In the genomic region with DNA sequence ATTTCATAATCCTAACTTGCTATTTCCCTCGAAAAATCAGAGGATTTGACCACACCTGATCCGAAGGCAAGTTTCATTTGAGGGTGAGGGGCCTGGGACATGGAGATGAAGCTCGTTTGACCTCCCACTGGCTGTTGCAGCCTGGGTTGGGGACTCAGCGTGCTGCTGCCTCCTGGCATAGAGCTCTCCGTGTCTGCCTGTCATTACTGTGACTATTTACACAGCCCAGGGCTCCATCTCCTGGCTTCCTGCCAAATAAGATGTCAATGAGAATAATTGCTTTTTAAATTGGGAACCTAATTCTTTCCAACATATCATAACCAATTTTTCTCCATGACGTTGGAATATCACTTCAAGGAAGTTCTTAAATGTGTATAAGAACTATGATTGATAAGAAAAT, we compare ENCODE assay signal across 20 cellular contexts.
DNase-seq lines count a peak whose midpoint lies in the region; ATAC-seq, FAIRE-seq and TF ChIP-seq lines count a peak whose summit lies in the region.
"Had no signal": no experiment of that assay in that cellular context is flagged by ENCODE, and none has a peak within 500 bp of the region (broad histone marks: within the 10 kb centered on the region; RNA-seq: fewer than 3 reads in every experiment).

No MANE protein-coding gene starts in this region.

- H3K4me3 ChIP-seq in neural progenitor cell, result no peak overlapping the region
- H3K4me3 ChIP-seq: colonic mucosa, upper lobe of left lung had no signal

- peaks cover 30% of the 10 kb centered on the region for H3F3A ChIP-seq in neural progenitor cell (ENCODE audit: low read depth)

- H3K4me2 ChIP-seq in neural progenitor cell, result peak overlapping the region; percentile 18

- peaks cover 43% of the 10 kb centered on the region for H3K4me1 Mint-ChIP-seq in neural progenitor cell

- H3K9me3 ChIP-seq in neural progenitor cell (ENCODE audit: low read depth), result no peaks in the 10 kb centered on the region
- H3K9me3 ChIP-seq: colonic mucosa, upper lobe of left lung had no signal

- no peaks in the 10 kb centered on the region for H3K79me2 ChIP-seq in neural progenitor cell (ENCODE audit: low read depth)

- H3K4me1 ChIP-seq in neural progenitor cell, result peaks cover 38% of the 10 kb centered on the region
- H3K4me1 ChIP-seq: colonic mucosa, upper lobe of left lung had no signal

- TF ChIP-seq CTCF in neural progenitor cell (IDR thresholded peaks at IDR 0.05), result no peak

- no peak overlapping the region for H3K27ac ChIP-seq in neural progenitor cell
- H3K27ac ChIP-seq: colonic mucosa, HL-60, upper lobe of left lung had no signal

- H3K9me3 Mint-ChIP-seq in neural progenitor cell, result peaks cover 3% of the 10 kb centered on the region
- H3K9me3 Mint-ChIP-seq: CD4-positive, alpha-beta T cell had no signal

- peak overlapping the region; percentile 55 for H2AFZ ChIP-seq in neural progenitor cell (replicated peaks)

- H3K27ac Mint-ChIP-seq in neural progenitor cell, result no peak overlapping the region
- H3K27ac Mint-ChIP-seq: CD4-positive, alpha-beta T cell had no signal

- H3K4me3 Mint-ChIP-seq in neural progenitor cell, result no peak overlapping the region
- H3K4me3 Mint-ChIP-seq: CD4-positive, alpha-beta T cell had no signal

- H3K36me3 ChIP-seq in neural progenitor cell, result no peaks in the 10 kb centered on the region
- H3K36me3 ChIP-seq: colonic mucosa, upper lobe of left lung had no signal

- no peak overlapping the region for H3K9ac ChIP-seq in neural progenitor cell

- ATAC-seq in HG02623 (IDR thresholded peaks at IDR 0.05; ENCODE audit: unreplicated experiment), result no peak

- no peaks in the 10 kb centered on the region for H3K27me3 ChIP-seq in neural progenitor cell
- H3K27me3 ChIP-seq: colonic mucosa, upper lobe of left lung had no signal

- H3K27me3 Mint-ChIP-seq in neural progenitor cell (ENCODE audit: insufficient read depth, low read depth), result peaks cover 2% of the 10 kb centered on the region
- H3K27me3 Mint-ChIP-seq: CD4-positive, alpha-beta T cell had no signal

- FAIRE-seq in GM12892 (lab: Jason Lieb, UNC), result no peak
- FAIRE-seq: keratinocyte, TTC549 had no signal

- DNase-seq in NCI-H1436 (lab: John Stamatoyannopoulos, UW) (peak; percentile 25), NCI-H1436 treated with DMSO at 0.1 percent for 48 hours (lab: John Stamatoyannopoulos, UW) (no peak), NCI-H2029 treated with DMSO at 0.1 percent for 48 hours (lab: John Stamatoyannopoulos, UW) (peak; percentile 78), NCI-H82 treated with DMSO at 0.1 percent for 48 hours (lab: John Stamatoyannopoulos, UW; ENCODE audit: unreplicated experiment) (peak; percentile 68), neural progenitor cell (ENCODE audit: low spot score) (peak; percentile 32), NK-92 (lab: John Stamatoyannopoulos, UW; ENCODE audit: unreplicated experiment) (no peak), GM12892 (ENCODE audit: insufficient read length) (no peak)
- DNase-seq: activated CD8-positive, alpha-beta memory T cell treated with anti-CD3 and anti-CD28 coated beads for 24 hours; activated effector memory CD4-positive, alpha-beta T cell treated with Interleukin-2 at 50 U/mL for 16 hours; anterior cingulate cortex; CD4-positive, alpha-beta T cell; colonic mucosa; Kasumi-1; NK-92 treated with Interleukin-12 subunit alpha and Interleukin-12 subunit beta, amount 100 ng/mL, for 24 hours; stimulated activated naive CD4-positive, alpha-beta T cell; upper lobe of left lung had no signal

- no peak for TF ChIP-seq POLR2A in GM12892 (IDR thresholded peaks at IDR 0.05; ENCODE audit: low read depth, low read length)

- H4K20me1 ChIP-seq in neural progenitor cell (ENCODE audit: low read depth), result no peaks in the 10 kb centered on the region

- H3K36me3 Mint-ChIP-seq in neural progenitor cell, result no peaks in the 10 kb centered on the region

Comparison
In these comparisons a context has a peak if more than half of its experiments do, and no peak if none do; other contexts are left out.
1. DNase-seq: peak in NCI-H1436 (single experiment), NCI-H2029 treated with DMSO at 0.1 percent for 48 hours (single experiment), NCI-H82 treated with DMSO at 0.1 percent for 48 hours (single experiment) and neural progenitor cell (single experiment); none in NCI-H1436 treated with DMSO at 0.1 percent for 48 hours (single experiment), NK-92 (single experiment) and GM12892 (single experiment).